8 cellular contexts compared by ENCODE assay signal in genomic region chr2:237315170-237315880, GRCh38.
A peak's percentile ranks its signal among the peaks of the same experiment; 100 is the strongest.
DNase-seq lines count a peak whose midpoint lies in the region; ATAC-seq and TF ChIP-seq lines count a peak whose summit lies in the region.

No MANE protein-coding gene starts in this region.

- H3K4me2 ChIP-seq in smooth muscle cell: peak overlapping the region; percentile 6

- no peak overlapping the region for H3K4me3 ChIP-seq in left lung
- no peak overlapping the region for H3K4me3 ChIP-seq in smooth muscle cell

- H3K27me3 ChIP-seq in left lung: peaks cover 0 to 16% of the 10 kb centered on the region in 2 donors
- H3K27me3 ChIP-seq in smooth muscle cell (ENCODE audit: low read depth): no peaks in the 10 kb centered on the region

- no peaks in the 10 kb centered on the region for H3K36me3 Mint-ChIP-seq in activated T-cell treated with anti-CD3 and anti-CD28 coated beads, Interleukin-2, amount 50 U/mL, for 24 hours (ENCODE audit: low read depth)

- H4K20me1 ChIP-seq in smooth muscle cell (ENCODE audit: low read depth): no peaks in the 10 kb centered on the region

- no peak overlapping the region for H3K4me3 Mint-ChIP-seq in activated T-cell treated with anti-CD3 and anti-CD28 coated beads, Interleukin-2, amount 50 U/mL, for 24 hours

- 6% methylated on average over 14 of the region's 14 CpGs for WGBS in smooth muscle cell (ENCODE audit: low lambda C conversion rate)

- H3K4me1 Mint-ChIP-seq in activated T-cell treated with anti-CD3 and anti-CD28 coated beads, Interleukin-2, amount 50 U/mL, for 24 hours (ENCODE audit: low read depth): no peaks in the 10 kb centered on the region

- H3K9me3 ChIP-seq in left lung (no peaks in the 10 kb centered on the region), smooth muscle cell (replicated peaks; ENCODE audit: low read depth) (no peaks in the 10 kb centered on the region)

- H3K27ac ChIP-seq in left lung (peak overlapping the region; percentile 29 to 81), smooth muscle cell (ENCODE audit: low read depth) (peak overlapping the region; percentile 91)

- peak overlapping the region; percentile 66 for H3K9ac ChIP-seq in smooth muscle cell (ENCODE audit: low read depth)

- H3F3A ChIP-seq in smooth muscle cell (ENCODE audit: low read depth): peaks cover 52% of the 10 kb centered on the region

- TF ChIP-seq CTCF in left lung (IDR thresholded peaks at IDR 0.05): no peak
- TF ChIP-seq CTCF in smooth muscle cell (IDR thresholded peaks at IDR 0.05; ENCODE audit: borderline replicate concordance, insufficient read depth, poor library complexity, severe bottlenecking): no peak

- ATAC-seq in left lung (peak; percentile 94), GM21717 (IDR thresholded peaks at IDR 0.05; ENCODE audit: unreplicated experiment) (no peak), HG03196 (IDR thresholded peaks at IDR 0.05; ENCODE audit: unreplicated experiment) (no peak), HG02852 (IDR thresholded peaks at IDR 0.05; ENCODE audit: unreplicated experiment) (no peak)

- no peaks in the 10 kb centered on the region for H3K36me3 ChIP-seq in left lung
- H3K36me3 ChIP-seq in smooth muscle cell (ENCODE audit: low read depth): no peaks in the 10 kb centered on the region

- H2AFZ ChIP-seq in smooth muscle cell (ENCODE audit: low read depth): no peak overlapping the region

- intact Hi-C loops in left lung (cut with DNase I): no loop called here

- H3K4me1 ChIP-seq in left lung (peaks cover 0 to 13% of the 10 kb centered on the region in 2 donors), smooth muscle cell (ENCODE audit: low read depth) (peaks cover 17% of the 10 kb centered on the region)

- H3K79me2 ChIP-seq in smooth muscle cell (ENCODE audit: low read depth): no peaks in the 10 kb centered on the region

- peaks cover 8% of the 10 kb centered on the region for H3K27me3 Mint-ChIP-seq in activated T-cell treated with anti-CD3 and anti-CD28 coated beads, Interleukin-2, amount 50 U/mL, for 24 hours

- peak; percentile 23 for DNase-seq in HT1080 (ENCODE audit: low read depth)
- DNase-seq in ecto neural progenitor cell (ENCODE audit: low spot score): peak; percentile 60
- DNase-seq in left lung: peak; percentile 86 to 89
- DNase-seq in smooth muscle cell (lab: John Stamatoyannopoulos, UW; ENCODE audit: unreplicated experiment): peak; percentile 35
- DNase-seq in activated T-cell treated with anti-CD3 and anti-CD28 coated beads, Interleukin-2, amount 50 U/mL, for 24 hours: no peak

- no peaks in the 10 kb centered on the region for H3K9me3 Mint-ChIP-seq in activated T-cell treated with anti-CD3 and anti-CD28 coated beads, Interleukin-2, amount 50 U/mL, for 24 hours

- no peak overlapping the region for H3K27ac Mint-ChIP-seq in activated T-cell treated with anti-CD3 and anti-CD28 coated beads, Interleukin-2, amount 50 U/mL, for 24 hours
